32 cellular contexts compared by ENCODE assay signal in the genomic region with DNA sequence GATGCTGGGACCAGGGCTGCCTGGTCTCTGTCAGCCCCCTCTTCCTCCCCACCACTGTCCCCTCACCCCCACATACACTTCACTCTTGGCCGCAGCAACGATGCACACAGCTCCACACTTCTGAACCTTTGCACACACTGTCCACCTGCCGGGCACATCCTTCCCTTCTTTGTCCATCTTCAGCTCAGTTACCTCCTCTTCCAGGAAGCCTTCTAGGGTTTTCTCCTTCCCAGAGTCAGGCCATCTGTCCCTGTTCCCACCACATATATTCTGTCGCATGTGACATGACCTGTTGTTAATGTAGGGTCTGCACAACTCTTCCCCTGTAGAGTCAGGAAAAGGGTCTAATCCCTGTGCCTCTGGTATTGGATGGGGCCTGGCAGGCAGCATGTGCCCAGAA.
"Had no signal": no experiment of that assay in that cellular context is flagged by ENCODE, and none has a peak within 500 bp of the region (broad histone marks: within the 10 kb centered on the region; RNA-seq: fewer than 3 reads in every experiment).

No MANE protein-coding gene starts in this region.

- H3K4me1 ChIP-seq: ascending aorta, breast epithelium, colonic mucosa, esophagus squamous epithelium, gastroesophageal sphincter had no signal

- H3K27me3 ChIP-seq: ascending aorta, cardiac muscle cell, colonic mucosa, dorsolateral prefrontal cortex had no signal

- H3K36me3 Mint-ChIP-seq: activated naive CD4-positive, alpha-beta T cell treated with anti-CD3 and anti-CD28 coated beads, Interleukin-2, amount 10 ng/mL, durations not matched to agents 7 days and 5 days; activated naive CD4-positive, alpha-beta T cell treated with anti-CD3 and anti-CD28 coated beads, Interleukin-2, amount 50 U/mL, for 72 hours; brain had no signal

- H3K9me3 Mint-ChIP-seq: activated T-cell treated with anti-CD3 and anti-CD28 coated beads, Interleukin-2, amount 50 U/mL, for 24 hours; activated T-cell treated with anti-CD3 and anti-CD28 coated beads, Interleukin-2, amount 50 U/mL, for 72 hours; T-helper 2 cell treated with Interferon-gamma antibody and Interleukin-4, amounts not matched to agents 5 μg/mL and 100 μg/mL, for 36 hours had no signal

- H3K4me3 Mint-ChIP-seq: activated B cell treated with CpG ODN at 0.5 μM for 24 hours; activated naive CD4-positive, alpha-beta T cell treated with anti-CD3 and anti-CD28 coated beads, Interleukin-2, amount 10 ng/mL, durations not matched to agents 7 days and 5 days; activated naive CD8-positive, alpha-beta T cell treated with anti-CD3 and anti-CD28 coated beads, Interleukin-2, amount 10 ng/mL, durations not matched to agents 7 days and 5 days; activated T-cell treated with anti-CD3 and anti-CD28 coated beads, Interleukin-2, amount 50 U/mL, for 24 hours; activated T-cell treated with anti-CD3 and anti-CD28 coated beads, Interleukin-2, amount 50 U/mL, for 72 hours; brain; dendritic cell treated with granulocyte-macrophage colony-stimulating factor and Interleukin-4, amounts not matched to agents 40 ng/mL and 50 ng/mL, for 4 days; T-helper 17 cell; T-helper 2 cell treated with Interferon-gamma antibody and Interleukin-4, amounts not matched to agents 5 μg/mL and 100 μg/mL, for 36 hours had no signal

- H3K4me3 ChIP-seq: ascending aorta, breast epithelium, cardiac muscle cell, colonic mucosa, dorsolateral prefrontal cortex, esophagus squamous epithelium, gastroesophageal sphincter had no signal

- ATAC-seq: activated CD4-positive, CD25-positive, alpha-beta regulatory T cell treated with anti-CD3 and anti-CD28 coated beads, Interleukin-2, amount 50 U/mL, for 24 hours; activated naive CD4-positive, alpha-beta T cell treated with anti-CD3 and anti-CD28 coated beads, Interleukin-2, amount 50 U/mL, for 72 hours; activated T-cell treated with anti-CD3 and anti-CD28 coated beads, Interleukin-2, amount 50 U/mL, for 72 hours; gastroesophageal sphincter; T-helper 17 cell had no signal

- DNase-seq: activated B cell treated with CpG ODN at 0.5 μM for 24 hours; activated CD4-positive, alpha-beta T cell treated with anti-CD3 and anti-CD28 coated beads for 48 hours; activated CD8-positive, alpha-beta memory T cell treated with anti-CD3 and anti-CD28 coated beads, Interleukin-2, amount 50 U/mL, for 48 hours; activated gamma-delta T cell; activated naive CD4-positive, alpha-beta T cell; activated naive CD4-positive, alpha-beta T cell treated with anti-CD3 and anti-CD28 coated beads, Interleukin-2, amount 10 ng/mL, durations not matched to agents 7 days and 5 days; activated naive CD8-positive, alpha-beta T cell treated with anti-CD3 and anti-CD28 coated beads, Interleukin-2, amount 10 ng/mL, durations not matched to agents 7 days and 5 days; activated T-cell treated with anti-CD3 and anti-CD28 coated beads for 4 hours; activated T-cell treated with anti-CD3 and anti-CD28 coated beads, Interleukin-2, amount 50 U/mL, for 24 hours; activated T-cell treated with anti-CD3 and anti-CD28 coated beads, Interleukin-2, amount 50 U/mL, for 72 hours; central memory CD4-positive, alpha-beta T cell; cerebellar nuclear complex; colonic mucosa; dorsolateral prefrontal cortex; effector memory CD4-positive, alpha-beta T cell; esophagus squamous epithelium; foreskin melanocyte; head of caudate nucleus; T-helper 1 cell; T-helper 17 cell; T1000; WERI-Rb-1 had no signal

- H3K27ac Mint-ChIP-seq: activated B cell treated with CpG ODN at 0.5 μM for 24 hours; activated naive CD4-positive, alpha-beta T cell treated with anti-CD3 and anti-CD28 coated beads, Interleukin-2, amount 10 ng/mL, durations not matched to agents 7 days and 5 days; activated naive CD4-positive, alpha-beta T cell treated with anti-CD3 and anti-CD28 coated beads, Interleukin-2, amount 50 U/mL, for 72 hours; activated T-cell treated with anti-CD3 and anti-CD28 coated beads, Interleukin-2, amount 50 U/mL, for 24 hours; activated T-cell treated with anti-CD3 and anti-CD28 coated beads, Interleukin-2, amount 50 U/mL, for 72 hours; dendritic cell treated with granulocyte-macrophage colony-stimulating factor and Interleukin-4, amounts not matched to agents 40 ng/mL and 50 ng/mL, for 4 days; T-helper 17 cell; T-helper 2 cell treated with Interferon-gamma antibody and Interleukin-4, amounts not matched to agents 5 μg/mL and 100 μg/mL, for 36 hours had no signal

- H3K9me3 ChIP-seq: ascending aorta, colonic mucosa had no signal

- H3K27me3 Mint-ChIP-seq: activated T-cell treated with anti-CD3 and anti-CD28 coated beads, Interleukin-2, amount 50 U/mL, for 24 hours; brain had no signal

- H3K27ac ChIP-seq: ascending aorta, breast epithelium, cardiac muscle cell, colonic mucosa, dorsolateral prefrontal cortex, epithelial cell of prostate, esophagus squamous epithelium, gastroesophageal sphincter, WERI-Rb-1 had no signal

- H3K36me3 ChIP-seq: ascending aorta, breast epithelium, cardiac muscle cell, colonic mucosa, esophagus squamous epithelium, gastroesophageal sphincter, WERI-Rb-1 had no signal

- H3K4me1 Mint-ChIP-seq: activated B cell treated with CpG ODN at 0.5 μM for 24 hours; activated naive CD4-positive, alpha-beta T cell treated with anti-CD3 and anti-CD28 coated beads, Interleukin-2, amount 10 ng/mL, durations not matched to agents 7 days and 5 days; brain had no signal
